ENCODE assay signal across 2 cellular contexts in the genomic region with DNA sequence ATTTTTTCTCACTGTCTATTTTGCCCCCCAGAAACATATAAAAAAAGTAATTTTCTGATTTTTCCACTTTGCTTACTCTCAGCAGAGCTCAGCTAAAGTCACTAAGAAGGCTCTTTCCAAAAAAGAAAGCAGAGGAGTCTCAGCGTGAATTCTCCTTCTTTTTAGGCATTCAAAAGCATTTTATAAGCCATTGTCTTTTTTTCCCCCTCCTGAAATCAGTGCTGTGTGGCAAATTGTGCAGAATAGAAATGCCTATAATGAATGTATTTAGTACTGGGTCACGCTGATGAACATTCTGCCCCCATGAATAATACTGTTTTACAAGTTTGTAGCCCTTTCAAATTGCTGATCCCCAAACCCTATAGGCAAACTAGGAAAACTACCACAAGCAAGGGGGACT.
TF ChIP-seq lines count a peak whose summit lies in the region.

No MANE protein-coding gene starts in this region.

TF ChIP-seq in GM23338, 12 proteins besides CTCF, POLR2A, EP300 and RAD21 (continues in another document):
- no peak for TF ChIP-seq ZNF331 (CRISPR knock-in tag; IDR thresholded peaks at IDR 0.05; ENCODE audit: low read depth)
- TF ChIP-seq, protein P1, sequence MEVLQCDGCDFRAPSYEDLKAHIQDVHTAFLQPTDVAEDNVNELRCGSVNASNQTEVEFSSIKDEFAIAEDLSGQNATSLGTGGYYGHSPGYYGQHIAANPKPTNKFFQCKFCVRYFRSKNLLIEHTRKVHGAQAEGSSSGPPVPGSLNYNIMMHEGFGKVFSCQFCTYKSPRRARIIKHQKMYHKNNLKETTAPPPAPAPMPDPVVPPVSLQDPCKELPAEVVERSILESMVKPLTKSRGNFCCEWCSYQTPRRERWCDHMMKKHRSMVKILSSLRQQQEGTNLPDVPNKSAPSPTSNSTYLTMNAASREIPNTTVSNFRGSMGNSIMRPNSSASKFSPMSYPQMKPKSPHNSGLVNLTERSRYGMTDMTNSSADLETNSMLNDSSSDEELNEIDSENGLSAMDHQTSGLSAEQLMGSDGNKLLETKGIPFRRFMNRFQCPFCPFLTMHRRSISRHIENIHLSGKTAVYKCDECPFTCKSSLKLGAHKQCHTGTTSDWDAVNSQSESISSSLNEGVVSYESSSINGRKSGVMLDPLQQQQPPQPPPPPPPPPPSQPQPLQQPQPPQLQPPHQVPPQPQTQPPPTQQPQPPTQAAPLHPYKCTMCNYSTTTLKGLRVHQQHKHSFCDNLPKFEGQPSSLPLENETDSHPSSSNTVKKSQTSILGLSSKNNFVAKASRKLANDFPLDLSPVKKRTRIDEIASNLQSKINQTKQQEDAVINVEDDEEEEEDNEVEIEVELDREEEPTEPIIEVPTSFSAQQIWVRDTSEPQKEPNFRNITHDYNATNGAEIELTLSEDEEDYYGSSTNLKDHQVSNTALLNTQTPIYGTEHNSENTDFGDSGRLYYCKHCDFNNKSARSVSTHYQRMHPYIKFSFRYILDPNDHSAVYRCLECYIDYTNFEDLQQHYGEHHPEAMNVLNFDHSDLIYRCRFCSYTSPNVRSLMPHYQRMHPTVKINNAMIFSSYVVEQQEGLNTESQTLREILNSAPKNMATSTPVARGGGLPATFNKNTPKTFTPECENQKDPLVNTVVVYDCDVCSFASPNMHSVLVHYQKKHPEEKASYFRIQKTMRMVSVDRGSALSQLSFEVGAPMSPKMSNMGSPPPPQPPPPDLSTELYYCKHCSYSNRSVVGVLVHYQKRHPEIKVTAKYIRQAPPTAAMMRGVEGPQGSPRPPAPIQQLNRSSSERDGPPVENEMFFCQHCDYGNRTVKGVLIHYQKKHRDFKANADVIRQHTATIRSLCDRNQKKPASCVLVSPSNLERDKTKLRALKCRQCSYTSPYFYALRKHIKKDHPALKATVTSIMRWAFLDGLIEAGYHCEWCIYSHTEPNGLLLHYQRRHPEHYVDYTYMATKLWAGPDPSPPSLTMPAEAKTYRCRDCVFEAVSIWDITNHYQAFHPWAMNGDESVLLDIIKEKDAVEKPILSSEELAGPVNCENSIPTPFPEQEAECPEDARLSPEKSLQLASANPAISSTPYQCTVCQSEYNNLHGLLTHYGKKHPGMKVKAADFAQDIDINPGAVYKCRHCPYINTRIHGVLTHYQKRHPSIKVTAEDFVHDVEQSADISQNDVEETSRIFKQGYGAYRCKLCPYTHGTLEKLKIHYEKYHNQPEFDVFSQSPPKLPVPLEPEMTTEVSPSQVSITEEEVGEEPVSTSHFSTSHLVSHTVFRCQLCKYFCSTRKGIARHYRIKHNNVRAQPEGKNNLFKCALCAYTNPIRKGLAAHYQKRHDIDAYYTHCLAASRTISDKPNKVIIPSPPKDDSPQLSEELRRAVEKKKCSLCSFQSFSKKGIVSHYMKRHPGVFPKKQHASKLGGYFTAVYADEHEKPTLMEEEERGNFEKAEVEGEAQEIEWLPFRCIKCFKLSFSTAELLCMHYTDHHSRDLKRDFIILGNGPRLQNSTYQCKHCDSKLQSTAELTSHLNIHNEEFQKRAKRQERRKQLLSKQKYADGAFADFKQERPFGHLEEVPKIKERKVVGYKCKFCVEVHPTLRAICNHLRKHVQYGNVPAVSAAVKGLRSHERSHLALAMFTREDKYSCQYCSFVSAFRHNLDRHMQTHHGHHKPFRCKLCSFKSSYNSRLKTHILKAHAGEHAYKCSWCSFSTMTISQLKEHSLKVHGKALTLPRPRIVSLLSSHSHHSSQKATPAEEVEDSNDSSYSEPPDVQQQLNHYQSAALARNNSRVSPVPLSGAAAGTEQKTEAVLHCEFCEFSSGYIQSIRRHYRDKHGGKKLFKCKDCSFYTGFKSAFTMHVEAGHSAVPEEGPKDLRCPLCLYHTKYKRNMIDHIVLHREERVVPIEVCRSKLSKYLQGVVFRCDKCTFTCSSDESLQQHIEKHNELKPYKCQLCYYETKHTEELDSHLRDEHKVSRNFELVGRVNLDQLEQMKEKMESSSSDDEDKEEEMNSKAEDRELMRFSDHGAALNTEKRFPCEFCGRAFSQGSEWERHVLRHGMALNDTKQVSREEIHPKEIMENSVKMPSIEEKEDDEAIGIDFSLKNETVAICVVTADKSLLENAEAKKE (CRISPR knock-in tag; IDR thresholded peaks at IDR 0.05) = no peak
- no peak for TF ChIP-seq ZNF114 (CRISPR knock-in tag; IDR thresholded peaks at IDR 0.05)
- TF ChIP-seq NANOG (IDR thresholded peaks at IDR 0.05; ENCODE audit: borderline replicate concordance) = no peak
- TF ChIP-seq EZH2phosphoT487 (IDR thresholded peaks at IDR 0.05; ENCODE audit: unreplicated experiment) = no peak
- TF ChIP-seq JUNB (IDR thresholded peaks at IDR 0.05; ENCODE audit: unreplicated experiment) = no peak
- TF ChIP-seq POLR2AphosphoS5 (IDR thresholded peaks at IDR 0.05; ENCODE audit: low read depth) = no peak
- TF ChIP-seq, protein P2, sequence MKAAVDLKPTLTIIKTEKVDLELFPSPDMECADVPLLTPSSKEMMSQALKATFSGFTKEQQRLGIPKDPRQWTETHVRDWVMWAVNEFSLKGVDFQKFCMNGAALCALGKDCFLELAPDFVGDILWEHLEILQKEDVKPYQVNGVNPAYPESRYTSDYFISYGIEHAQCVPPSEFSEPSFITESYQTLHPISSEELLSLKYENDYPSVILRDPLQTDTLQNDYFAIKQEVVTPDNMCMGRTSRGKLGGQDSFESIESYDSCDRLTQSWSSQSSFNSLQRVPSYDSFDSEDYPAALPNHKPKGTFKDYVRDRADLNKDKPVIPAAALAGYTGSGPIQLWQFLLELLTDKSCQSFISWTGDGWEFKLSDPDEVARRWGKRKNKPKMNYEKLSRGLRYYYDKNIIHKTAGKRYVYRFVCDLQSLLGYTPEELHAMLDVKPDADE (IDR thresholded peaks at IDR 0.05) = no peak
- no peak for TF ChIP-seq EZH2 (IDR thresholded peaks at IDR 0.05; ENCODE audit: low read depth, unreplicated experiment)
- no peak for TF ChIP-seq CREB1 (CRISPR knock-in tag; IDR thresholded peaks at IDR 0.05; ENCODE audit: low read depth)
- no peak for TF ChIP-seq STAT1 (IDR thresholded peaks at IDR 0.05; ENCODE audit: unreplicated experiment)

TF ChIP-seq in GM12878, 131 proteins besides CTCF, POLR2A, EP300 and RAD21:
- TF ChIP-seq, protein P3, sequence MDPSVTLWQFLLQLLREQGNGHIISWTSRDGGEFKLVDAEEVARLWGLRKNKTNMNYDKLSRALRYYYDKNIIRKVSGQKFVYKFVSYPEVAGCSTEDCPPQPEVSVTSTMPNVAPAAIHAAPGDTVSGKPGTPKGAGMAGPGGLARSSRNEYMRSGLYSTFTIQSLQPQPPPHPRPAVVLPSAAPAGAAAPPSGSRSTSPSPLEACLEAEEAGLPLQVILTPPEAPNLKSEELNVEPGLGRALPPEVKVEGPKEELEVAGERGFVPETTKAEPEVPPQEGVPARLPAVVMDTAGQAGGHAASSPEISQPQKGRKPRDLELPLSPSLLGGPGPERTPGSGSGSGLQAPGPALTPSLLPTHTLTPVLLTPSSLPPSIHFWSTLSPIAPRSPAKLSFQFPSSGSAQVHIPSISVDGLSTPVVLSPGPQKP (IDR thresholded peaks at IDR 0.05; ENCODE audit: low read depth, low read length) = no peak
- TF ChIP-seq, protein P4, sequence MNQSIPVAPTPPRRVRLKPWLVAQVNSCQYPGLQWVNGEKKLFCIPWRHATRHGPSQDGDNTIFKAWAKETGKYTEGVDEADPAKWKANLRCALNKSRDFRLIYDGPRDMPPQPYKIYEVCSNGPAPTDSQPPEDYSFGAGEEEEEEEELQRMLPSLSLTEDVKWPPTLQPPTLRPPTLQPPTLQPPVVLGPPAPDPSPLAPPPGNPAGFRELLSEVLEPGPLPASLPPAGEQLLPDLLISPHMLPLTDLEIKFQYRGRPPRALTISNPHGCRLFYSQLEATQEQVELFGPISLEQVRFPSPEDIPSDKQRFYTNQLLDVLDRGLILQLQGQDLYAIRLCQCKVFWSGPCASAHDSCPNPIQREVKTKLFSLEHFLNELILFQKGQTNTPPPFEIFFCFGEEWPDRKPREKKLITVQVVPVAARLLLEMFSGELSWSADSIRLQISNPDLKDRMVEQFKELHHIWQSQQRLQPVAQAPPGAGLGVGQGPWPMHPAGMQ (IDR thresholded peaks at IDR 0.05; ENCODE audit: borderline replicate concordance) = no peak
- TF ChIP-seq SREBF1 (IDR thresholded peaks at IDR 0.05; ENCODE audit: low read length) (no peak), ZBED1 (IDR thresholded peaks at IDR 0.05; ENCODE audit: borderline replicate concordance) (no peak), PAX8 (IDR thresholded peaks at IDR 0.05) (no peak), MYC (IDR thresholded peaks at IDR 0.05; ENCODE audit: insufficient read depth, insufficient read length, insufficient replicate concordance, low read length, severe bottlenecking) (no peak), PAX5 (IDR thresholded peaks at IDR 0.05; ENCODE audit: borderline replicate concordance, low read depth, low read length) (no peak), SIX5 (IDR thresholded peaks at IDR 0.05; ENCODE audit: low read depth, low read length, severe bottlenecking) (no peak), SP1 (IDR thresholded peaks at IDR 0.05; ENCODE audit: low read depth, low read length) (no peak), ATF7 (IDR thresholded peaks at IDR 0.05; ENCODE audit: low read depth) (no peak), TCF3 (IDR thresholded peaks at IDR 0.05; ENCODE audit: borderline replicate concordance, insufficient read depth, low read depth, low read length) (no peak)
- TF ChIP-seq, protein P5, sequence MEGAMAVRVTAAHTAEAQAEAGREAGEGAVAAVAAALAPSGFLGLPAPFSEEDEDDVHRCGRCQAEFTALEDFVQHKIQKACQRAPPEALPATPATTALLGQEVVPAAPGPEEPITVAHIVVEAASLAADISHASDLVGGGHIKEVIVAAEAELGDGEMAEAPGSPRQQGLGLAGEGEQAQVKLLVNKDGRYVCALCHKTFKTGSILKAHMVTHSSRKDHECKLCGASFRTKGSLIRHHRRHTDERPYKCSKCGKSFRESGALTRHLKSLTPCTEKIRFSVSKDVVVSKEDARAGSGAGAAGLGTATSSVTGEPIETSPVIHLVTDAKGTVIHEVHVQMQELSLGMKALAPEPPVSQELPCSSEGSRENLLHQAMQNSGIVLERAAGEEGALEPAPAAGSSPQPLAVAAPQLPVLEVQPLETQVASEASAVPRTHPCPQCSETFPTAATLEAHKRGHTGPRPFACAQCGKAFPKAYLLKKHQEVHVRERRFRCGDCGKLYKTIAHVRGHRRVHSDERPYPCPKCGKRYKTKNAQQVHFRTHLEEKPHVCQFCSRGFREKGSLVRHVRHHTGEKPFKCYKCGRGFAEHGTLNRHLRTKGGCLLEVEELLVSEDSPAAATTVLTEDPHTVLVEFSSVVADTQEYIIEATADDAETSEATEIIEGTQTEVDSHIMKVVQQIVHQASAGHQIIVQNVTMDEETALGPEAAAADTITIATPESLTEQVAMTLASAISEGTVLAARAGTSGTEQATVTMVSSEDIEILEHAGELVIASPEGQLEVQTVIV (IDR thresholded peaks at IDR 0.05; ENCODE audit: borderline replicate concordance, partially characterized antibody) = no peak
TF ChIP-seq in GM12878: peak in this region for 0.
